In the genomic region with DNA sequence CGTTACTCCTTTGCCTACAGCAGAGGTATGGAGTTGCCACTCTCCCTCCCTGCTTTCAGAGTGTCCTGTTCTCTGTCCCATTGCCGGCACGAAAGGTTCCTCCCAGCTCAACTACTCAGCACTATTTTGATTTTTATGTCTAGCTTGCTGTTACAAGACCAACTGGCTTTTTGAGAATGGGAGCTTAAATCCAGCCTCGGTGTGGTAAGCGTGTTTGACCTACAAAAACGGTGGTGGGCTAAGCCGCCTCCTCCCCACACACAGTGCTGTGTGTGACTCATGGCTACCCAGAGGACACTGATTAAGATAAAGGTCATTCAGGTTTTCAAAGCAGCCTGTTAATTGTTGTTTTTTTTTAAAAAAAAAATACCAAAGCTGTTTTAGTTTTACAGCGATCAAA, we compare ENCODE assay signal across 1 cellular context.
TF ChIP-seq lines count a peak whose summit lies in the region.

No MANE protein-coding gene starts in this region.

TF ChIP-seq in IMR-90, 13 proteins besides CTCF, POLR2A, EP300 and RAD21 (continued from another document):
- TF ChIP-seq, protein P1, sequence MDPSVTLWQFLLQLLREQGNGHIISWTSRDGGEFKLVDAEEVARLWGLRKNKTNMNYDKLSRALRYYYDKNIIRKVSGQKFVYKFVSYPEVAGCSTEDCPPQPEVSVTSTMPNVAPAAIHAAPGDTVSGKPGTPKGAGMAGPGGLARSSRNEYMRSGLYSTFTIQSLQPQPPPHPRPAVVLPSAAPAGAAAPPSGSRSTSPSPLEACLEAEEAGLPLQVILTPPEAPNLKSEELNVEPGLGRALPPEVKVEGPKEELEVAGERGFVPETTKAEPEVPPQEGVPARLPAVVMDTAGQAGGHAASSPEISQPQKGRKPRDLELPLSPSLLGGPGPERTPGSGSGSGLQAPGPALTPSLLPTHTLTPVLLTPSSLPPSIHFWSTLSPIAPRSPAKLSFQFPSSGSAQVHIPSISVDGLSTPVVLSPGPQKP (IDR thresholded peaks at IDR 0.05; ENCODE audit: borderline replicate concordance, low read depth, low read length): no peak
- TF ChIP-seq, protein P2, sequence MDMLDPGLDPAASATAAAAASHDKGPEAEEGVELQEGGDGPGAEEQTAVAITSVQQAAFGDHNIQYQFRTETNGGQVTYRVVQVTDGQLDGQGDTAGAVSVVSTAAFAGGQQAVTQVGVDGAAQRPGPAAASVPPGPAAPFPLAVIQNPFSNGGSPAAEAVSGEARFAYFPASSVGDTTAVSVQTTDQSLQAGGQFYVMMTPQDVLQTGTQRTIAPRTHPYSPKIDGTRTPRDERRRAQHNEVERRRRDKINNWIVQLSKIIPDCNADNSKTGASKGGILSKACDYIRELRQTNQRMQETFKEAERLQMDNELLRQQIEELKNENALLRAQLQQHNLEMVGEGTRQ (IDR thresholded peaks at IDR 0.05; ENCODE audit: low read depth, low read length): no peak
- TF ChIP-seq MXI1 (IDR thresholded peaks at IDR 0.05; ENCODE audit: borderline replicate concordance, low read depth, low read length): no peak
- TF ChIP-seq RFX5 (IDR thresholded peaks at IDR 0.05; ENCODE audit: low read depth, low read length): no peak
